In the genomic region with DNA sequence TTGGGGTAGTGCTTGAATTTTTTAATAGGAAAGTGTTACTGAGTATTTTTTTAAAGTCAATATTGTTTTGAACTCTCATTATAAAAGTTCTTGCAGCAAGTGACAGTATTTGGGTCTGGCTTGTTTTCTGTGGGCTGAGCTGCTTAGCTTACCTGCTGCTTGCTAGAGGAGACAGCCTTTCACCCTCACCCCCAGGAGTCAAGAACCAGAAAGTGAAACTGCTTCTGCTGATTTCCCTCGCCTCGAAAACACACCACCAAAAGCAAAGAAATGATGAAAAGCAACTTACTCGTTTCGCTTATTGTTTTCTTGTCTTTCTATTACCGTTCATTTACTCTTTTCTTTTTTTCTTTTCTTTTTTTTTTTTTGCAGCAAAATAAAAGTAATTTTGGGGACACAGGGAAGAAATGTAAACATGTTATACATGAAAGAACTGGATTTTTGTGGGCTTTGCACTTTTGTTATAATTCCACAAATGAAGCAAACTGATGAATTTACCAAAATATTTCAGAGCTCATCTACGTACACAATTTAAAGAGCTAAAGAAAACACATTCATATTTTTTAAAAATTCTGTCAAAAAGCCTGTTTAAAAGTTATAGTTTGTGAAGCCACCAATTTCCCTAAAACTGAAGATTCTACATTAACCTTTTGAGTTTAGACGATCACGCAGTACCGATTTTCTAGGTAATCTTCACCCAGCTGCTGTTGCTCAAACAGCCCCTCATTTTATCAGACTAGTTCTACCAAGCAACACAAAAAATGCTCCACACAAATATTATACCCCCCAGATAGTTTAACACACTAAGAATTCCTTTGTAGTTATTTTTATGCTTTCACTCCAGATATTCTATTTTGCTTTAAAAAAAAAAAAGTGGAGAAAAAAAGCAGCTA, we compare ENCODE assay signal across 1 cellular context.
TF ChIP-seq lines count a peak whose summit lies in the region.

No MANE protein-coding gene starts in this region.

TF ChIP-seq in WTC11, 78 proteins besides CTCF, POLR2A, EP300 and RAD21 (continued from another document):
- TF ChIP-seq, protein P1, sequence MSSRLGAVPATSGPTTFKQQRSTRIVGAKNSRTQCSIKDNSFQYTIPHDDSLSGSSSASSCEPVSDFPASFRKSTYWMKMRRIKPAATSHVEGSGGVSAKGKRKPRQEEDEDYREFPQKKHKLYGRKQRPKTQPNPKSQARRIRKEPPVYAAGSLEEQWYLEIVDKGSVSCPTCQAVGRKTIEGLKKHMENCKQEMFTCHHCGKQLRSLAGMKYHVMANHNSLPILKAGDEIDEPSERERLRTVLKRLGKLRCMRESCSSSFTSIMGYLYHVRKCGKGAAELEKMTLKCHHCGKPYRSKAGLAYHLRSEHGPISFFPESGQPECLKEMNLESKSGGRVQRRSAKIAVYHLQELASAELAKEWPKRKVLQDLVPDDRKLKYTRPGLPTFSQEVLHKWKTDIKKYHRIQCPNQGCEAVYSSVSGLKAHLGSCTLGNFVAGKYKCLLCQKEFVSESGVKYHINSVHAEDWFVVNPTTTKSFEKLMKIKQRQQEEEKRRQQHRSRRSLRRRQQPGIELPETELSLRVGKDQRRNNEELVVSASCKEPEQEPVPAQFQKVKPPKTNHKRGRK (CRISPR knock-in tag; IDR thresholded peaks at IDR 0.05; ENCODE audit: borderline replicate concordance): no peak
